In the genomic region with DNA sequence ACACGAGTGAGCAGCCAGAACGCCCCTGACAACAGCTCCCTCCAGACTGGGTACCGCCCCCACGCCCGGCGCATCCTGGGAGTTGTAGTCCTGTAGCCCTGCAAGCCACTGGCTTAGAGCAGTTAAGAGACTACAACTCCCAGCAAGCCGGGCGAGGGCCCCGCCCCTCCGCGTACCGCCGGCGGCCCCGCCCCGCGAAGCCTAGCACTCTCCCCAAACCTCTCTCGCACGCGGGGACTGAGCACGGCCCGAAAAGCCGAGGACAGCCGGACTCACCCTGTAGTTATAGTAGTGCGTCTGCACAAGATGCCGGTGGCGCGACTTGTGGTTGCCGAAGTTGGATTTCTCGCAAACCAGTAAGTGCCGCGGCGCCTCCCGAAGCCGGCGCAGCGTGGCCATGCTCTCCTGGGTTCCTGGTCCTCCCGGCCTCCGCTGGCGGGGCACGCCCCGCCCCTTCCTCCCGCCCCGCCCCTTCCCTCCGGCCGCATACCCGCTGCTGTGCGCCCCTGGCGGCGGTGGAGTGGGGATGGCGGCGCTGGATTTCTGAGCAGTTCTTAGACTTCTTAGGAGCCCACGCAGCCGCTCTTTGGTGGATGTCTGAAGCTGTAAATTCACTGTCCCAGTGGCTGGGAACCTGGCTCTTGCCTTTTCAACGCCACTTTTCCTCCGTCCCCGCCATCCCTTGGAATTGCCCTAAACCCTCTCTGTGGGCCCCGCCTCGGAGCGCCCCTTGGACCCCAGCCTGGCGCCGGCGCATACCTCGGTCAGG, we compare ENCODE assay signal across 8 cellular contexts. TPM values are rescaled to one million over a fixed set of nuclear protein-coding genes. Genes with fewer than 3 reads are reported as not detected.
DNase-seq lines count a peak whose midpoint lies in the region; FAIRE-seq and TF ChIP-seq lines count a peak whose summit lies in the region.

TSS of gene RPP40 (minus strand) at position 434 of the 769 bp plus-strand sequence. CDS start at position 399, 35 bp downstream.

- peak; percentile 89 for TF ChIP-seq CTCF in H9 (conservative IDR thresholded peaks at IDR 0.05)
- TF ChIP-seq CTCF in foreskin fibroblast (IDR thresholded peaks at IDR 0.05; ENCODE audit: low read depth, low read length), result peak; percentile 81
- TF ChIP-seq CTCF in neural progenitor cell (IDR thresholded peaks at IDR 0.05), result peak; percentile 89

- H2BK5ac ChIP-seq in H9 (ENCODE audit: insufficient read length, low read length), result no peak within 1 kb of the TSS

- no peak within 1 kb of the TSS for H4K91ac ChIP-seq in H9 (ENCODE audit: insufficient read length, low read depth, low read length)

- no peak within 1 kb of the TSS for H2BK120ac ChIP-seq in H9 (ENCODE audit: low read depth, low read length, poor library complexity, severe bottlenecking)

- no peak within 1 kb of the TSS for H2AK5ac ChIP-seq in H9 (ENCODE audit: insufficient read length, low read length)

- H3K23me2 ChIP-seq in H9 (ENCODE audit: insufficient read length, low read depth, low read length, poor library complexity, severe bottlenecking), result no peaks in the 10 kb centered on the region

- no peaks in the 10 kb centered on the region for H3K36me3 ChIP-seq in neural progenitor cell

- no peak within 1 kb of the TSS for H4K8ac ChIP-seq in H9 (replicated peaks; ENCODE audit: insufficient read length, low read depth, low read length)

- no peak within 1 kb of the TSS for H3K18ac ChIP-seq in H9 (ENCODE audit: insufficient read length, low read depth, low read length)

- H3K79me2 ChIP-seq in H9 (ENCODE audit: insufficient read depth, low read length) (no peaks in the 10 kb centered on the region), neural progenitor cell (ENCODE audit: low read depth) (no peaks in the 10 kb centered on the region)

- peak within 1 kb of the TSS; percentile 94 for H3K4me3 Mint-ChIP-seq in H9
- peak within 1 kb of the TSS; percentile 91 for H3K4me3 Mint-ChIP-seq in neural progenitor cell

- H3K4me1 ChIP-seq in H9 (ENCODE audit: insufficient read depth, low read length) (no peaks in the 10 kb centered on the region), neural progenitor cell (no peaks in the 10 kb centered on the region)

- H3K27me3 Mint-ChIP-seq in H9 (ENCODE audit: low read depth) (no peaks in the 10 kb centered on the region), neural progenitor cell (ENCODE audit: insufficient read depth, low read depth) (peaks cover 2% of the 10 kb centered on the region)

- H3K27me3 ChIP-seq in H9 (ENCODE audit: insufficient read depth, low read length), result no peaks in the 10 kb centered on the region
- H3K27me3 ChIP-seq in neural progenitor cell, result no peaks in the 10 kb centered on the region

- H3K9me3 ChIP-seq in H9 (ENCODE audit: control insufficient read depth, low read depth, low read length), result no peaks in the 10 kb centered on the region
- no peaks in the 10 kb centered on the region for H3K9me3 ChIP-seq in neural progenitor cell (ENCODE audit: low read depth)

- H3K4ac ChIP-seq in H9 (ENCODE audit: low read depth, low read length), result no peak within 1 kb of the TSS

- H2AFZ ChIP-seq in H9 (ENCODE audit: low read length) (no peak within 1 kb of the TSS), neural progenitor cell (replicated peaks) (peak within 1 kb of the TSS; percentile 98)

- no peaks in the 10 kb centered on the region for H3K79me1 ChIP-seq in H9 (ENCODE audit: insufficient read depth, low read depth, low read length, poor library complexity, severe bottlenecking)

- no peaks in the 10 kb centered on the region for H3K9me3 Mint-ChIP-seq in H9
- no peaks in the 10 kb centered on the region for H3K9me3 Mint-ChIP-seq in neural progenitor cell

- H3K4me1 Mint-ChIP-seq in H9 (peaks cover 3% of the 10 kb centered on the region in 2 experiments), neural progenitor cell (peaks cover 10% of the 10 kb centered on the region)

- no peak within 1 kb of the TSS for H4K5ac ChIP-seq in H9 (ENCODE audit: insufficient read length, low read depth, low read length)

- peak within 1 kb of the TSS; percentile 74 to 91 for H3K4me3 ChIP-seq in foreskin fibroblast (ENCODE audit: low read depth in 1 of 2, low read length in 2 of 2)
- peak within 1 kb of the TSS; percentile 64 for H3K4me3 ChIP-seq in neural progenitor cell

- H2BK12ac ChIP-seq in H9 (ENCODE audit: insufficient read length, low read depth, low read length), result no peak within 1 kb of the TSS

- no peak within 1 kb of the TSS for H2BK20ac ChIP-seq in H9 (ENCODE audit: low read depth, low read length, poor library complexity, severe bottlenecking)

- WGBS in H9 (ENCODE audit: extremely low coverage, insufficient read length, low lambda C conversion rate), result no CpG with 5 or more reads among the region's 64 CpGs

- H3K27ac ChIP-seq in H9 (ENCODE audit: insufficient read length, low read depth, low read length) (no peak within 1 kb of the TSS), neural progenitor cell (no peak within 1 kb of the TSS)

- H3K14ac ChIP-seq in H9 (ENCODE audit: insufficient read depth, low read length), result no peak within 1 kb of the TSS

- H3K9ac ChIP-seq in H9 (ENCODE audit: extremely low read depth, insufficient read length, low read length) (no peak within 1 kb of the TSS), neural progenitor cell (no peak within 1 kb of the TSS)

- no peak within 1 kb of the TSS for H3T11ph ChIP-seq in H9 (ENCODE audit: low read length)

- H4K20me1 ChIP-seq in H9 (ENCODE audit: control insufficient read depth, insufficient read depth, insufficient read length) (no peaks in the 10 kb centered on the region), neural progenitor cell (ENCODE audit: low read depth) (no peaks in the 10 kb centered on the region)

- FAIRE-seq in G401.6 (lab: Jason Lieb, UNC), result peak; percentile 51

- peak within 1 kb of the TSS; percentile 68 for H3K4me2 ChIP-seq in H9 (ENCODE audit: insufficient read depth, insufficient read length, low read length)
- H3K4me2 ChIP-seq in neural progenitor cell, result peak within 1 kb of the TSS; percentile 79

- no peak within 1 kb of the TSS for H3K56ac ChIP-seq in H9 (ENCODE audit: insufficient read length, low read depth, low read length)

- H3K27ac Mint-ChIP-seq in H9 (peak within 1 kb of the TSS; percentile 69 to 97 (median 97); a peak in 5 of 7 replicates), neural progenitor cell (peak within 1 kb of the TSS; percentile 97)

- H3K36me3 Mint-ChIP-seq in H9 (ENCODE audit: insufficient read depth in 1 of 3, low read depth in 3 of 3) (peaks cover 6 to 16% (median 10%) of the 10 kb centered on the region in 3 experiments; a peak in 4 of 7 replicates), neural progenitor cell (peaks cover 14% of the 10 kb centered on the region)

- H3F3A ChIP-seq in neural progenitor cell (ENCODE audit: low read depth), result no peaks in the 10 kb centered on the region

- no peak within 1 kb of the TSS for H3K23ac ChIP-seq in H9 (ENCODE audit: insufficient read length, low read depth, low read length)

- DNase-seq in H9 (peak; percentile 98), M059J (ENCODE audit: low read depth) (peak; percentile 98), SHP77 (lab: John Stamatoyannopoulos, UW) (peak; percentile 91 to 94), activated gamma-delta T cell treated with Interleukin-2 at 50 U/mL for 16 hours (peak; percentile 99), foreskin fibroblast (peak; percentile 96 to 99), neural progenitor cell (ENCODE audit: low spot score) (peak; percentile 97), stromal cell of bone marrow (ENCODE audit: low read depth) (peak; percentile 93)

- no peak within 1 kb of the TSS for H2BK15ac ChIP-seq in H9 (ENCODE audit: low read depth, low read length)

RNA-seq across cellular contexts. Expression of gene RPP40, which starts in this region (rescaled TPM):
- total RNA-seq in H9 (2021) (15.6 and 17.8 TPM in 2 replicates), neural progenitor cell (ENCODE audit: low replicate concordance) (19.3 and 23.2 TPM in 2 replicates)
- 44.3 and 44.7 TPM in 2 replicates for total RNA-seq in M059J (2014; rRNA removed; shearing (Covaris generic))
